In the genomic region with DNA sequence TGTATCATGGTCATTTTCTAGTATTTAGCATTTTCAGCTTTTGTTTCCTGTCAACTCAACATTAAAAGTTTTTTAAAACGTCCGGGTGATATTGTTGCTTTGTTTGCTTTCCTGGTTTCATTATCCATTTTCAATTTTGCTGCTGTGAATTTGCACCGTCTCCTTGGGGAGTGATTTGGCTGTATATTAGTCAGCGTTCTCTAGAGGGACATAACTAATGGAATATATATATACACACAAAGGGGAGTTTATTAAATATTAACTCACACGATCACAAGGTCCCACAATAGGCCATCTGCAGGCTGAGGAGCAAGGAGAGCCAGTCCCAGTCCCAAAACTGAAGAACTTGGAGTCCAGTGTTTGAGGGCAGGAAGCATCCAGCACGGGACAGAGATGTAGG, we compare ENCODE assay signal across 2 cellular contexts. TPM values are rescaled to one million over a fixed set of nuclear protein-coding genes. Genes with fewer than 3 reads are reported as not detected.
"Had no signal": no experiment of that assay in that cellular context is flagged by ENCODE, and none has a peak within 500 bp of the region (broad histone marks: within the 10 kb centered on the region; RNA-seq: fewer than 3 reads in every experiment).

No MANE protein-coding gene starts in this region.

RNA-seq across cellular contexts. Expression of gene XG, which starts 5.6 kb away (rescaled TPM):
- total RNA-seq: activated CD8-positive, alpha-beta memory T cell treated with anti-CD3 and anti-CD28 coated beads for 36 hours had no signal
- polyA plus RNA-seq: naive thymus-derived CD4-positive, alpha-beta T cell had no signal
